ENCODE assay signal across 33 cellular contexts in the genomic region with DNA sequence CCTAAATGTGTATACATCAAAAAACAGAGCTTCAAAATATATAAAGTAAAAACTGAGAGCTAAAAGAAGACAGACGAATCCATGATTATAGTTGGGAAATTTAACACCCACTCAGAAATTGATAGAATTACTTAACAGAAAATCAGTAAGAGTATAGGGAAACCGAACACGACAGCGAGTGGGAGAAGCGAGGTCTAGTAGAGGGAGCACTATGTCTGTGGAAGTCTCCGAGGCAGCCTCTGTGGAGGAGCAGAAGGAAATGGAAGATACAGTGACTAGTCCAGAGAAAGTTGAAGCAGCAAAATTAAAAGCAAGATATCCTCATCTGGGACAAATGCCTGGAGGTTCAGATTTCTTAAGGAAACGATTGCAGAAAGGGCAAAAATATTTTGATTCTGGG. TPM values are rescaled to one million over a fixed set of nuclear protein-coding genes. Genes with fewer than 3 reads are reported as not detected.
"Had no signal": no experiment of that assay in that cellular context is flagged by ENCODE, and none has a peak within 500 bp of the region (broad histone marks: within the 10 kb centered on the region; RNA-seq: fewer than 3 reads in every experiment).

No MANE protein-coding gene starts in this region.

- H3K27me3 Mint-ChIP-seq: stimulated activated naive CD8-positive, alpha-beta T cell treated with anti-CD3 and anti-CD28 coated beads, Interleukin-15, amount 100 ng/mL, for 72 hours had no signal

- H3K36me3 Mint-ChIP-seq: stimulated activated effector memory CD8-positive, alpha-beta T cell treated with anti-CD3 and anti-CD28 coated beads, Interleukin-12 subunit alpha, Interleukin-12 subunit beta, amount 100 ng/mL, for 72 hours; stimulated activated memory B cell treated with anti-CD40 and anti-IgM and Interleukin-4, amounts not matched to agents 10 μg/mL and 1 μg/mL and 100 μg/mL, for 72 hours; type B pancreatic cell had no signal

- H3K27ac ChIP-seq: stomach, suprapubic skin, testis, thoracic aorta, thyroid gland, tibial artery, tibial nerve, transverse colon, upper lobe of left lung, upper lobe of right lung, uterus, vagina had no signal

- H3K27me3 ChIP-seq: stomach, suprapubic skin, testis, thyroid gland, tibial artery, tibial nerve, transverse colon, upper lobe of left lung, upper lobe of right lung, uterus, vagina had no signal

- H3K4me1 ChIP-seq: suprapubic skin, testis, thyroid gland, tibial artery, tibial nerve, transverse colon, upper lobe of left lung, upper lobe of right lung, uterus, vagina had no signal

- H3K36me3 ChIP-seq: stomach, suprapubic skin, thoracic aorta, thyroid gland, tibial artery, tibial nerve, transverse colon, upper lobe of left lung, upper lobe of right lung, uterus, vagina had no signal

- FAIRE-seq: urothelium cell line had no signal

- H3K4me3 ChIP-seq: stomach, suprapubic skin, testis, thoracic aorta, thyroid gland, tibial artery, tibial nerve, transverse colon, upper lobe of left lung, upper lobe of right lung, uterus, vagina had no signal

- H3K4me1 Mint-ChIP-seq: stimulated activated effector memory CD8-positive, alpha-beta T cell treated with anti-CD3 and anti-CD28 coated beads, Interleukin-12 subunit alpha, Interleukin-12 subunit beta, amount 100 ng/mL, for 72 hours; stimulated activated naive CD8-positive, alpha-beta T cell treated with anti-CD3 and anti-CD28 coated beads, Interleukin-15, amount 100 ng/mL, for 72 hours had no signal

- DNase-seq: stimulated activated CD4-positive, alpha-beta T cell treated with anti-CD3 and anti-CD28 coated beads, Interleukin-2, amount 100 ng/mL, for 48 hours; stimulated activated CD4-positive, alpha-beta T cell treated with anti-CD3 and anti-CD28 coated beads, Interleukin-4, amount 100 ng/mL, for 1 hour; stimulated activated CD4-positive, alpha-beta T cell treated with anti-CD3 and anti-CD28 coated beads, Interleukin-4, amount 100 ng/mL, for 24 hours; stimulated activated CD4-positive, alpha-beta T cell treated with anti-CD3 and anti-CD28 coated beads, Interleukin-4, amount 100 ng/mL, for 4 hours; stimulated activated CD8-positive, alpha-beta memory T cell treated with anti-CD3 and anti-CD28 coated beads, Interleukin-4, amount 100 ng/mL, for 48 hours; stimulated activated naive B cell treated with anti-CD40 and anti-IgM and Interleukin-4, amounts not matched to agents 10 μg/mL and 1 μg/mL and 100 μg/mL, for 72 hours; stimulated activated naive CD4-positive, alpha-beta T cell; stimulated activated naive CD4-positive, alpha-beta T cell treated with Interleukin-2 at 50 U/mL for 16 hours; stimulated activated naive CD8-positive, alpha-beta T cell treated with anti-CD3 and anti-CD28 coated beads, Interleukin-15, amount 100 ng/mL, for 72 hours; stimulated activated naive CD8-positive, alpha-beta T cell treated with anti-CD3 and anti-CD28 coated beads, Interleukin-15, Interleukin-2, amounts not matched to agents 100 U/mL and 50 U/mL, for 24 hours; stomach; substantia nigra; testis; thyroid gland; tibial artery; transverse colon; trophoblast cell; upper lobe of left lung; upper lobe of right lung; uterus had no signal

- ATAC-seq: stimulated activated effector memory CD8-positive, alpha-beta T cell treated with anti-CD3 and anti-CD28 coated beads, Interleukin-12 subunit alpha, Interleukin-12 subunit beta, amount 100 ng/mL, for 72 hours; stimulated activated memory B cell treated with anti-CD40 and anti-IgM and Interleukin-4, amounts not matched to agents 10 μg/mL and 1 μg/mL and 100 μg/mL, for 72 hours; stimulated activated naive B cell treated with anti-CD40 and anti-IgM and Interleukin-4, amounts not matched to agents 10 μg/mL and 1 μg/mL and 100 μg/mL, for 72 hours; stimulated activated naive CD8-positive, alpha-beta T cell treated with anti-CD3 and anti-CD28 coated beads, Interleukin-15, amount 100 ng/mL, for 72 hours; stimulated activated naive CD8-positive, alpha-beta T cell treated with anti-CD3 and anti-CD28 coated beads, Interleukin-15, Interleukin-2, amounts not matched to agents 100 U/mL and 50 U/mL, for 24 hours; upper lobe of right lung had no signal

- H3K9me3 ChIP-seq: suprapubic skin, testis, thoracic aorta, thyroid gland, upper lobe of right lung, uterus, vagina had no signal

- H3K27ac Mint-ChIP-seq: stimulated activated effector memory CD8-positive, alpha-beta T cell treated with anti-CD3 and anti-CD28 coated beads, Interleukin-12 subunit alpha, Interleukin-12 subunit beta, amount 100 ng/mL, for 72 hours; stimulated activated memory B cell treated with anti-CD40 and anti-IgM and Interleukin-4, amounts not matched to agents 10 μg/mL and 1 μg/mL and 100 μg/mL, for 72 hours; stimulated activated naive B cell treated with anti-CD40 and anti-IgM and Interleukin-4, amounts not matched to agents 10 μg/mL and 1 μg/mL and 100 μg/mL, for 72 hours; stimulated activated naive CD8-positive, alpha-beta T cell treated with anti-CD3 and anti-CD28 coated beads, Interleukin-15, amount 100 ng/mL, for 72 hours; stimulated activated naive CD8-positive, alpha-beta T cell treated with anti-CD3 and anti-CD28 coated beads, Interleukin-15, Interleukin-2, amounts not matched to agents 100 ng/mL and 50 ng/mL, for 24 hours; type B pancreatic cell had no signal

- H3K4me3 Mint-ChIP-seq: stimulated activated effector memory CD8-positive, alpha-beta T cell treated with anti-CD3 and anti-CD28 coated beads, Interleukin-12 subunit alpha, Interleukin-12 subunit beta, amount 100 ng/mL, for 72 hours; stimulated activated memory B cell treated with anti-CD40 and anti-IgM and Interleukin-4, amounts not matched to agents 10 μg/mL and 1 μg/mL and 100 μg/mL, for 72 hours; stimulated activated naive B cell treated with anti-CD40 and anti-IgM and Interleukin-4, amounts not matched to agents 10 μg/mL and 1 μg/mL and 100 μg/mL, for 72 hours; stimulated activated naive CD8-positive, alpha-beta T cell treated with anti-CD3 and anti-CD28 coated beads, Interleukin-15, amount 100 ng/mL, for 72 hours; stimulated activated naive CD8-positive, alpha-beta T cell treated with anti-CD3 and anti-CD28 coated beads, Interleukin-15, Interleukin-2, amounts not matched to agents 100 ng/mL and 50 ng/mL, for 24 hours; type B pancreatic cell had no signal

- H3K9me3 Mint-ChIP-seq: type B pancreatic cell had no signal

RNA-seq across cellular contexts. Expression of a gene that starts 38.8 kb away (rescaled TPM):
- total RNA-seq: stomach, subcutaneous adipose tissue, suprapubic skin, temporal lobe, testis, thoracic aorta, thyroid gland, tibial nerve, transverse colon, upper lobe of left lung, upper lobe of right lung, ureter, urinary bladder, uterus, vagina had no signal
- polyA plus RNA-seq: stomach, urinary bladder had no signal
